Comparison of ENCODE assay signal across 12 cellular contexts in the genomic region with DNA sequence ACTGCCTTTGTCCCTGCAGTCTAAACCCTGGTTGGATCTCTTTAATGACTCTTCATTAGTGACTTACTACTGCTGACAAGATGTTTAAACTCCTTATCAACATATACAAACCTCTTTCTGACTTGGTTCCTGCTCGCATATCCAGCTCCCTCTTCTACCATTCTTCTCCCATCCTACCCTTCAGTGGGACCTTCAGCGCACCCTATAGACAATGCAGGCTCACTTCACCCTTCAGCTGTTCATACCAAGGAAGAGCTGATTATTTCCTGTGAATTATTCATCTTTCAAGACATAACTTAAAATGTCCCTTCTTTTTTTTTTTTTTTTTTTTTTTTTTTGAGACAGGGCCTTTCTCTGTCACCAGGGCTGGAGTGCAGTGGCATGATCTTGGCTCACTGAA.
DNase-seq lines count a peak whose midpoint lies in the region; ATAC-seq and TF ChIP-seq lines count a peak whose summit lies in the region.
"Had no signal": no experiment of that assay in that cellular context is flagged by ENCODE, and none has a peak within 500 bp of the region (broad histone marks: within the 10 kb centered on the region; RNA-seq: fewer than 3 reads in every experiment).

No MANE protein-coding gene starts in this region.

- H3K4me1 ChIP-seq in gastrocnemius medialis (no peaks in the 10 kb centered on the region), body of pancreas (no peaks in the 10 kb centered on the region)
- H3K4me1 ChIP-seq: left lung had no signal

- TF ChIP-seq POLR2A in gastrocnemius medialis (IDR thresholded peaks at IDR 0.05) = no peak
- no peak for TF ChIP-seq POLR2A in body of pancreas (IDR thresholded peaks at IDR 0.05)

- no peaks in the 10 kb centered on the region for H3K9me3 ChIP-seq in gastrocnemius medialis
- H3K9me3 ChIP-seq in body of pancreas = no peaks in the 10 kb centered on the region
- H3K9me3 ChIP-seq: left lung, SJCRH30, thoracic aorta had no signal

- H3K36me3 ChIP-seq in gastrocnemius medialis (no peaks in the 10 kb centered on the region), body of pancreas (replicated peaks in 1 of 2; ENCODE audit: insufficient read depth in 1 of 2, low read depth in 2 of 2) (no peaks in the 10 kb centered on the region)
- H3K36me3 ChIP-seq: left lung, SJCRH30, thoracic aorta had no signal

- TF ChIP-seq CTCF in cardiac fibroblast (IDR thresholded peaks at IDR 0.05; ENCODE audit: low read depth, low read length) (peak; percentile 26), gastrocnemius medialis (IDR thresholded peaks at IDR 0.05 in 4 of 5, conservative IDR thresholded peaks at IDR 0.05 in 1 of 5) (no peak), body of pancreas (IDR thresholded peaks at IDR 0.05) (no peak)

- DNase-seq in AG20443 (ENCODE audit: low spot score) (peak; percentile 14), KBM-7 (peak; percentile 22), cardiac fibroblast (ENCODE audit: low read depth in 2 of 2) (peak; percentile 3 to 11), dermis blood vessel endothelial cell (no peak), gastrocnemius medialis (no peak), body of pancreas (no peak)
- DNase-seq in activated CD8-positive, alpha-beta memory T cell treated with anti-CD3 and anti-CD28 coated beads, Interleukin-2, amount 50 U/mL, for 4 hours = no peak
- DNase-seq: left lung had no signal

- 62 to 71% methylated on average over 2 of the region's 2 CpGs for WGBS in body of pancreas, 2 donors

- in situ Hi-C loops in KBM-7 (cut with MboI; ENCODE audit: low pct_unique_long_range_greater_than_20kb, low sequenced_read_pairs) = no loop called here
- in situ Hi-C loops in gastrocnemius medialis (cut with MboI; ENCODE audit: low sequenced_read_pairs in 4 of 4) = no loop called here

- H3K4me3 ChIP-seq in cardiac fibroblast (replicated peaks in 1 of 2; ENCODE audit: low read depth in 2 of 2, low read length in 2 of 2) = no peak overlapping the region
- H3K4me3 ChIP-seq in gastrocnemius medialis = no peak overlapping the region
- no peak overlapping the region for H3K4me3 ChIP-seq in body of pancreas
- H3K4me3 ChIP-seq: left lung, SJCRH30, thoracic aorta had no signal

- no peaks in the 10 kb centered on the region for H3K27me3 ChIP-seq in gastrocnemius medialis
- H3K27me3 ChIP-seq in body of pancreas = no peaks in the 10 kb centered on the region
- H3K27me3 ChIP-seq: left lung, SJCRH30 had no signal

- intact Hi-C loops in gastrocnemius medialis (cut with DNase I; ENCODE audit: low total_unique reads) = no loop called here
- intact Hi-C loops in body of pancreas (cut with DNase I) = no loop called here

- H3K27ac ChIP-seq in gastrocnemius medialis (no peak overlapping the region), body of pancreas (no peak overlapping the region)
- H3K27ac ChIP-seq: KMS-11, left lung, SJCRH30, thoracic aorta had no signal

- ATAC-seq in GM18870 (IDR thresholded peaks at IDR 0.05; ENCODE audit: unreplicated experiment) (peak; percentile 58), gastrocnemius medialis (no peak), body of pancreas (no peak)
- ATAC-seq: left lung had no signal

Comparison
In these comparisons a context has a peak if more than half of its experiments do, and no peak if none do; other contexts are left out.
1. DNase-seq: peak in AG20443 (single experiment), KBM-7 (single experiment) and cardiac fibroblast (2 of 2); none in dermis blood vessel endothelial cell (single experiment), gastrocnemius medialis (0 of 2), activated CD8-positive, alpha-beta memory T cell treated with anti-CD3 and anti-CD28 coated beads, Interleukin-2, amount 50 U/mL, for 4 hours (single experiment) and body of pancreas (0 of 4).